In genomic region chr18:79405781-79406575, GRCh38 we compare ENCODE assay signal across 7 cellular contexts. TPM values are rescaled to one million over a fixed set of nuclear protein-coding genes. Genes with fewer than 3 reads are reported as not detected.
DNase-seq lines count a peak whose midpoint lies in the region; ATAC-seq lines count a peak whose summit lies in the region.

No MANE protein-coding gene starts in this region.

- peak; percentile 68 for ATAC-seq in GM19452 (IDR thresholded peaks at IDR 0.05; ENCODE audit: unreplicated experiment)
- ATAC-seq in HG03469 (IDR thresholded peaks at IDR 0.05; ENCODE audit: unreplicated experiment): peak; percentile 78

- DNase-seq in activated CD8-positive, alpha-beta memory T cell treated with anti-CD3 and anti-CD28 coated beads for 1 hour (ENCODE audit: extremely low read depth in 1 of 2, low read depth in 1 of 2): peak; percentile 73 to 78
- DNase-seq in globus pallidus (ENCODE audit: low spot score) (peak; percentile 59), EL (no peak), occipital lobe (lab: John Stamatoyannopoulos, UW) (no peak)
- peak in 3 of 4 experiments; percentile 45 to 80 (median 65) for DNase-seq in stimulated activated CD4-positive, alpha-beta T cell treated with anti-CD3 and anti-CD28 coated beads, Interleukin-1b, Interleukin-23, amount 100 ng/mL, for 24 hours (ENCODE audit: low read depth in 4 of 4, low spot score in 1 of 4)

RNA-seq across cellular contexts. Expression of gene NFATC1, which starts 10.2 kb away (rescaled TPM):
- total RNA-seq in occipital lobe: 0.16 TPM

Comparison
In these comparisons a context has a peak if more than half of its experiments do, and no peak if none do; other contexts are left out.
1. DNase-seq: peak in activated CD8-positive, alpha-beta memory T cell treated with anti-CD3 and anti-CD28 coated beads for 1 hour (2 of 2), globus pallidus (single experiment) and stimulated activated CD4-positive, alpha-beta T cell treated with anti-CD3 and anti-CD28 coated beads, Interleukin-1b, Interleukin-23, amount 100 ng/mL, for 24 hours (3 of 4); none in EL (single experiment) and occipital lobe (single experiment).